In the genomic region with DNA sequence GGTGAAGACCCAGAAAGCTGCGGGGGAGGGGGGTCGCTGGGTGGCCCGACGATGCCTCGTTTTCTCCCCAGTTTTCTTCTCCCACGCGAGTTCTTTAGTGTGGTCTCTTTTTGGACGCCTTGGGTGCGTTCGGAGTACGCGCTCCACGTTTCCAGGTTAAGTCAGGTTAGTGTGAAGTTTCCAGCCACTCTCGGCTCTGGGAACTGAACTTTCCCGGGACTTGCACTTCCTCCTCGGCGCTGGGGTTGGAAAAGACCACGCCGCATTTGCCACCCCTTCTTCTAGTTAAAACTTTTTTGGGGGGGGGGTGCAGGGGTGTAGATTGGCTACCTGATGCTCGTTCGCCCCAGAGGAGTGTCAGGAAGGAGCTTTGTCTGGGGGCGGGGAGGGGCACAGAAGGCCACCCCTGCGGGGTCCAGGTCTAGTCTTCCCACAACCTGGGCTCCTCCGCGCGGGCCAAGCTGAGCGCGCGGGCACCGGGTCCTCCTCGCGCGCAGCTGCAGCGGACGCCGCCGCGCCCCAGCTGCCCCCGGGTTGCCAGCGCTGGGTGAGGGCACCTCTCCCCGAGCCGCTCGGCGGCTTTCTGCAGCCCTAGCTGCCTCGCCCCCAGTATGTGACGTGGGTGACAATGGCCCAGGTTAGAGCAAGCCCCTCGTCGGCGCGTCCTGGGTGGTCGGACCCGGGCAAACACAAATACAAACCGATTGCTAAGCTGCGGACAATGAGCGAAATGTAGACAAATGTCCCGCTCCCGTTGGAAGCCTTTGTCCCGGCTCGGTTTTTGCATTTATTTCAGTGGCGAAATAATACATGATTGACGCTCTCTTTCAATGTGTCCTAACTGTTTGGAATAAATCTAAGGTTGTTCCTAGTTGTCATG, we compare ENCODE assay signal across 15 cellular contexts. TPM values are rescaled to one million over a fixed set of nuclear protein-coding genes. Genes with fewer than 3 reads are reported as not detected.
DNase-seq lines count a peak whose midpoint lies in the region; ATAC-seq and TF ChIP-seq lines count a peak whose summit lies in the region.
"Had no signal": no experiment of that assay in that cellular context is flagged by ENCODE, and none has a peak within 500 bp of the region (broad histone marks: within the 10 kb centered on the region; RNA-seq: fewer than 3 reads in every experiment).

No MANE protein-coding gene starts in this region.

- H3K27ac ChIP-seq in A673 (ENCODE audit: low read depth, low read length, poor library complexity, severe bottlenecking) (peak overlapping the region; percentile 94), cingulate gyrus (ENCODE audit: low read depth, low read length) (peak overlapping the region; percentile 29)
- no peak overlapping the region for H3K27ac ChIP-seq in naive thymus-derived CD4-positive, alpha-beta T cell (ENCODE audit: low read depth, low read length)
- H3K27ac ChIP-seq: tibial artery had no signal

- peak overlapping the region in 1 of 9 donors; percentile 74 for H3K27ac Mint-ChIP-seq in naive thymus-derived CD4-positive, alpha-beta T cell
- H3K27ac Mint-ChIP-seq in activated CD8-positive, alpha-beta T cell treated with anti-CD3 and anti-CD28 coated beads, Interleukin-2, amount 10 ng/mL, durations not matched to agents 7 days and 5 days = no peak overlapping the region
- H3K27ac Mint-ChIP-seq: activated CD8-positive, alpha-beta T cell treated with anti-CD3 and anti-CD28 coated beads for 36 hours had no signal

- DNase-seq in A673 (ENCODE audit: low spot score) (peak; percentile 61), GM13976 (ENCODE audit: low spot score) (peak; percentile 31), SIG-M5 treated with dmso at 0.1 percent for 504 hours (lab: John Stamatoyannopoulos, UW; ENCODE audit: unreplicated experiment) (no peak), NCI-H510A (lab: John Stamatoyannopoulos, UW) (no peak), cortex of kidney (lab: John Stamatoyannopoulos, UW) (no peak)
- no peak for DNase-seq in naive thymus-derived CD4-positive, alpha-beta T cell
- no peak for DNase-seq in activated CD8-positive, alpha-beta T cell treated with anti-CD3 and anti-CD28 coated beads, Interleukin-2, amount 10 ng/mL, durations not matched to agents 7 days and 5 days
- DNase-seq: activated CD8-positive, alpha-beta T cell treated with anti-CD3 and anti-CD28 coated beads for 36 hours; CD8-positive, alpha-beta memory T cell; NCI-H1105; tibial artery had no signal

- CTCF ChIA-PET in A673 (lab: Charles Lee) = no interaction called here
- CTCF ChIA-PET in naive thymus-derived CD4-positive, alpha-beta T cell (lab: Charles Lee) = interaction anchor here (0.6 kb wide), 1 partner anchor 16 kb away, joined by 5 read pairs; no protein-coding TSS in a partner anchor
- CTCF ChIA-PET in activated CD8-positive, alpha-beta T cell treated with anti-CD3 and anti-CD28 coated beads, Interleukin-2, amount 10 ng/mL, durations not matched to agents 7 days and 5 days (lab: Charles Lee) = interaction anchor here (0.8 to 1.5 kb wide), 2 partner anchors 280 kb away, joined by 4 to 5 read pairs; no protein-coding TSS in a partner anchor

- H3K27me3 ChIP-seq in A673 (replicated peaks; ENCODE audit: insufficient read depth, low read depth, low read length, poor library complexity) = no peaks in the 10 kb centered on the region
- H3K27me3 ChIP-seq in naive thymus-derived CD4-positive, alpha-beta T cell (ENCODE audit: control insufficient read depth in 2 of 2, insufficient read depth in 2 of 2, low read length in 2 of 2) = peaks cover 0 to 40% of the 10 kb centered on the region in 2 donors

- in situ Hi-C loops in GM13976 (cut with MboI; ENCODE audit: low sequenced_read_pairs, unreplicated experiment) = loop anchor here (25.0 kb wide), 2 partner anchors 403 to 1153 kb away; a partner anchor contains a TSS

- peaks cover 15 to 73% (median 55%) of the 10 kb centered on the region in 7 donors for H3K4me1 Mint-ChIP-seq in naive thymus-derived CD4-positive, alpha-beta T cell
- H3K4me1 Mint-ChIP-seq in activated CD8-positive, alpha-beta T cell treated with anti-CD3 and anti-CD28 coated beads, Interleukin-2, amount 10 ng/mL, durations not matched to agents 7 days and 5 days (ENCODE audit: low read depth) = peaks cover 20% of the 10 kb centered on the region

- peak overlapping the region; percentile 84 for H3K4me3 ChIP-seq in A673 (ENCODE audit: low read depth, low read length, poor library complexity, severe bottlenecking)
- no peak overlapping the region for H3K4me3 ChIP-seq in naive thymus-derived CD4-positive, alpha-beta T cell (ENCODE audit: low read length)
- H3K4me3 ChIP-seq: tibial artery had no signal

- H3K27me3 Mint-ChIP-seq in naive thymus-derived CD4-positive, alpha-beta T cell = peaks cover 58 to 90% (median 73%) of the 10 kb centered on the region in 5 donors
- peaks cover 73% of the 10 kb centered on the region for H3K27me3 Mint-ChIP-seq in activated CD8-positive, alpha-beta T cell treated with anti-CD3 and anti-CD28 coated beads, Interleukin-2, amount 10 ng/mL, durations not matched to agents 7 days and 5 days (ENCODE audit: low read depth)

- H3K9me3 ChIP-seq in A673 (ENCODE audit: low read depth, low read length, poor library complexity, severe bottlenecking) = no peaks in the 10 kb centered on the region
- H3K9me3 ChIP-seq in naive thymus-derived CD4-positive, alpha-beta T cell (ENCODE audit: control insufficient read depth in 2 of 3, low read length in 3 of 3) = no peaks in the 10 kb centered on the region
- H3K9me3 ChIP-seq: tibial artery had no signal

- H3K36me3 ChIP-seq in A673 (ENCODE audit: insufficient read depth, low read length, poor library complexity, severe bottlenecking) = peaks cover 50% of the 10 kb centered on the region
- H3K36me3 ChIP-seq in naive thymus-derived CD4-positive, alpha-beta T cell (ENCODE audit: control insufficient read depth in 2 of 3, insufficient read depth in 3 of 3, low read length in 3 of 3) = no peaks in the 10 kb centered on the region
- H3K36me3 ChIP-seq: tibial artery had no signal

- H3K9me3 Mint-ChIP-seq in naive thymus-derived CD4-positive, alpha-beta T cell = peaks cover 0 to 2% (median 0%) of the 10 kb centered on the region in 11 donors
- no peaks in the 10 kb centered on the region for H3K9me3 Mint-ChIP-seq in activated CD8-positive, alpha-beta T cell treated with anti-CD3 and anti-CD28 coated beads, Interleukin-2, amount 10 ng/mL, durations not matched to agents 7 days and 5 days (ENCODE audit: insufficient read depth)
- H3K9me3 Mint-ChIP-seq: activated CD8-positive, alpha-beta T cell treated with anti-CD3 and anti-CD28 coated beads for 36 hours; CD8-positive, alpha-beta memory T cell had no signal

- peaks cover 0 to 3% (median 0%) of the 10 kb centered on the region in 5 donors for H3K36me3 Mint-ChIP-seq in naive thymus-derived CD4-positive, alpha-beta T cell
- peaks cover 4% of the 10 kb centered on the region for H3K36me3 Mint-ChIP-seq in activated CD8-positive, alpha-beta T cell treated with anti-CD3 and anti-CD28 coated beads, Interleukin-2, amount 10 ng/mL, durations not matched to agents 7 days and 5 days (ENCODE audit: low read depth)
- H3K36me3 Mint-ChIP-seq: CD8-positive, alpha-beta memory T cell had no signal

- BruUV-seq in A673 (replicated peaks; lab: Mats Ljungman, UMichigan) = no TSS peak

- POLR2A ChIA-PET in A673 (lab: Charles Lee; ENCODE audit: low non-redundant PET) = interaction anchor here (0.5 kb wide), 1 partner anchor 273 kb away, joined by 3 read pairs; no protein-coding TSS in a partner anchor
- POLR2A ChIA-PET in naive thymus-derived CD4-positive, alpha-beta T cell (lab: Charles Lee) = interaction anchor here (0.7 kb wide), 1 partner anchor 9 kb away, joined by 4 read pairs; no protein-coding TSS in a partner anchor
- POLR2A ChIA-PET in activated CD8-positive, alpha-beta T cell treated with anti-CD3 and anti-CD28 coated beads, Interleukin-2, amount 10 ng/mL, durations not matched to agents 7 days and 5 days (lab: Charles Lee) = no interaction called here

- peaks cover 5% of the 10 kb centered on the region for H3K4me1 ChIP-seq in A673 (ENCODE audit: insufficient read depth, low read length, poor library complexity, severe bottlenecking)
- peaks cover 0 to 28% of the 10 kb centered on the region in 2 donors for H3K4me1 ChIP-seq in naive thymus-derived CD4-positive, alpha-beta T cell (ENCODE audit: control insufficient read depth in 2 of 2, insufficient read depth in 2 of 2, low read length in 2 of 2)

- no peak for ATAC-seq in naive thymus-derived CD4-positive, alpha-beta T cell
- ATAC-seq in activated CD8-positive, alpha-beta T cell treated with anti-CD3 and anti-CD28 coated beads, Interleukin-2, amount 10 ng/mL, durations not matched to agents 7 days and 5 days = no peak
- ATAC-seq: activated CD8-positive, alpha-beta T cell treated with anti-CD3 and anti-CD28 coated beads for 36 hours; esophagus mucosa had no signal

- peak overlapping the region in 9 of 10 donors; percentile 1 to 85 (median 61) for H3K4me3 Mint-ChIP-seq in naive thymus-derived CD4-positive, alpha-beta T cell
- H3K4me3 Mint-ChIP-seq in activated CD8-positive, alpha-beta T cell treated with anti-CD3 and anti-CD28 coated beads, Interleukin-2, amount 10 ng/mL, durations not matched to agents 7 days and 5 days = no peak overlapping the region
- H3K4me3 Mint-ChIP-seq: activated CD8-positive, alpha-beta T cell treated with anti-CD3 and anti-CD28 coated beads for 36 hours had no signal

- intact Hi-C loops in A673 (cut with micrococcal nuclease; ENCODE audit: unreplicated experiment) = loop anchor here (10.0 kb wide), 1 partner anchor 1839 kb away; a partner anchor contains a TSS
- intact Hi-C loops in naive thymus-derived CD4-positive, alpha-beta T cell (cut with micrococcal nuclease) = no loop called here

- no peak for TF ChIP-seq CTCF in A673 (conservative IDR thresholded peaks at IDR 0.05; ENCODE audit: low read depth, low read length)
- TF ChIP-seq CTCF in GM13976 (IDR thresholded peaks at IDR 0.05; ENCODE audit: borderline replicate concordance, control extremely low read depth, extremely low read depth, insufficient read depth, missing control alignments) = no peak

RNA-seq across cellular contexts. Expression of a gene that starts 1.7 kb away (rescaled TPM):
- total RNA-seq in A673 (2021) = 78.8 and 85.1 TPM in 2 replicates
- total RNA-seq in naive thymus-derived CD4-positive, alpha-beta T cell = not detected
- not detected for polyA plus RNA-seq in naive thymus-derived CD4-positive, alpha-beta T cell
- total RNA-seq in activated CD8-positive, alpha-beta T cell treated with anti-CD3 and anti-CD28 coated beads, Interleukin-2, amount 10 ng/mL, durations not matched to agents 7 days and 5 days = not detected
- total RNA-seq: activated CD8-positive, alpha-beta T cell treated with anti-CD3 and anti-CD28 coated beads for 36 hours; CD8-positive, alpha-beta memory T cell; esophagus mucosa; kidney epithelial cell; pulmonary artery endothelial cell had no signal
- polyA plus RNA-seq: CD8-positive, alpha-beta memory T cell had no signal

Comparison
In these comparisons a context has a peak if more than half of its experiments do, and no peak if none do; other contexts are left out.
1. DNase-seq: peak in A673 (single experiment) and GM13976 (single experiment); none in naive thymus-derived CD4-positive, alpha-beta T cell (0 of 9), SIG-M5 treated with dmso at 0.1 percent for 504 hours (single experiment), NCI-H510A (single experiment), cortex of kidney (single experiment) and activated CD8-positive, alpha-beta T cell treated with anti-CD3 and anti-CD28 coated beads, Interleukin-2, amount 10 ng/mL, durations not matched to agents 7 days and 5 days (single experiment).
2. RNA of a gene that starts 1.7 kb away (total RNA-seq): 78.8 to 85.1 TPM in A673; not detected in naive thymus-derived CD4-positive, alpha-beta T cell and not detected in activated CD8-positive, alpha-beta T cell treated with anti-CD3 and anti-CD28 coated beads, Interleukin-2, amount 10 ng/mL, durations not matched to agents 7 days and 5 days; every median in the first group is over 10 times any median in the second.